ENCODE assay signal across 8 cellular contexts in genomic region chr18:2907459-2908145, GRCh38.
DNase-seq lines count a peak whose midpoint lies in the region; ATAC-seq and TF ChIP-seq lines count a peak whose summit lies in the region.

No MANE protein-coding gene starts in this region.

- H3K27me3 ChIP-seq in NT2/D1 (ENCODE audit: insufficient read depth, insufficient read length), result no peaks in the 10 kb centered on the region
- H3K27me3 ChIP-seq in skeletal muscle tissue (ENCODE audit: control insufficient read depth in 3 of 3, insufficient read depth in 3 of 3, low read length in 3 of 3), result peaks cover 25 to 55% (median 35%) of the 10 kb centered on the region in 3 donors

- peak; percentile 11 for ATAC-seq in GM19438 (IDR thresholded peaks at IDR 0.05; ENCODE audit: low read depth, unreplicated experiment)

- peaks cover 54% of the 10 kb centered on the region for H3K36me3 ChIP-seq in NT2/D1 (ENCODE audit: insufficient read depth, insufficient read length, low read length)
- peaks cover 0 to 3% (median 0%) of the 10 kb centered on the region in 3 donors for H3K36me3 ChIP-seq in skeletal muscle tissue (ENCODE audit: control insufficient read depth in 3 of 3, insufficient read depth in 3 of 3, low read length in 3 of 3)

- no peaks in the 10 kb centered on the region for H3K4me1 ChIP-seq in NT2/D1 (ENCODE audit: insufficient read depth, insufficient read length)
- peaks cover 9 to 10% (median 9%) of the 10 kb centered on the region in 3 donors for H3K4me1 ChIP-seq in skeletal muscle tissue (ENCODE audit: control insufficient read depth in 3 of 3, insufficient read depth in 3 of 3, low read length in 3 of 3)

- H3K27ac ChIP-seq in skeletal muscle tissue (ENCODE audit: low read depth, low read length), result peak overlapping the region; percentile 1

- H3K4me3 ChIP-seq in NT2/D1 (ENCODE audit: insufficient read length, low read depth), result peak overlapping the region; percentile 61
- H3K4me3 ChIP-seq in skeletal muscle tissue (ENCODE audit: low read length in 3 of 3), result peak overlapping the region; percentile 38 to 49 (median 49)

- H3K9ac ChIP-seq in NT2/D1 (ENCODE audit: insufficient read length, low read depth) (peak overlapping the region; percentile 86), skeletal muscle tissue (ENCODE audit: low read depth in 1 of 3, low read length in 3 of 3) (no peak overlapping the region)

- H3K9me3 ChIP-seq in NT2/D1 (ENCODE audit: insufficient read depth, low read length) (peaks cover 4% of the 10 kb centered on the region; the same call in 1 of the 2 replicates), skeletal muscle tissue (ENCODE audit: control insufficient read depth in 3 of 3, low read length in 3 of 3) (no peaks in the 10 kb centered on the region)

- no peak for DNase-seq in NT2/D1 (ENCODE audit: low read depth, low spot score)
- peak; percentile 55 to 63 for DNase-seq in erythroblast (lab: John Stamatoyannopoulos, UW)
- DNase-seq in germinal center (ENCODE audit: low spot score), result no peak
- DNase-seq in NK-92 (lab: John Stamatoyannopoulos, UW; ENCODE audit: unreplicated experiment), result no peak
- no peak for DNase-seq in NCI-H345 treated with DMSO at 0.1 percent for 48 hours (lab: John Stamatoyannopoulos, UW; ENCODE audit: unreplicated experiment)
- no peak for DNase-seq in stimulated activated CD4-positive, alpha-beta T cell treated with anti-CD3 and anti-CD28 coated beads, Interleukin-2, amount 100 ng/mL, for 48 hours

- TF ChIP-seq POLR2A in erythroblast (IDR thresholded peaks at IDR 0.05; ENCODE audit: low read length), result no peak

Comparison
In these comparisons a context has a peak if more than half of its experiments do, and no peak if none do; other contexts are left out.
1. DNase-seq: peak in erythroblast (2 of 2); none in NT2/D1 (single experiment), germinal center (single experiment), NK-92 (single experiment), NCI-H345 treated with DMSO at 0.1 percent for 48 hours (single experiment) and stimulated activated CD4-positive, alpha-beta T cell treated with anti-CD3 and anti-CD28 coated beads, Interleukin-2, amount 100 ng/mL, for 48 hours (0 of 2).